In genomic region chr6:63546236-63546635, GRCh38 we compare ENCODE assay signal across 7 cellular contexts.
"Had no signal": no experiment of that assay in that cellular context is flagged by ENCODE, and none has a peak within 500 bp of the region (broad histone marks: within the 10 kb centered on the region; RNA-seq: fewer than 3 reads in every experiment).

No MANE protein-coding gene starts in this region.

- H3K4me3 ChIP-seq: GM12878 had no signal

- DNase-seq: GDM1, GF-D8 had no signal

- FAIRE-seq: GM12878, GM12891, GM12892, GM18507, GM19239 had no signal

- ATAC-seq: GM12878 had no signal
